ENCODE assay signal across 8 cellular contexts in the genomic region with DNA sequence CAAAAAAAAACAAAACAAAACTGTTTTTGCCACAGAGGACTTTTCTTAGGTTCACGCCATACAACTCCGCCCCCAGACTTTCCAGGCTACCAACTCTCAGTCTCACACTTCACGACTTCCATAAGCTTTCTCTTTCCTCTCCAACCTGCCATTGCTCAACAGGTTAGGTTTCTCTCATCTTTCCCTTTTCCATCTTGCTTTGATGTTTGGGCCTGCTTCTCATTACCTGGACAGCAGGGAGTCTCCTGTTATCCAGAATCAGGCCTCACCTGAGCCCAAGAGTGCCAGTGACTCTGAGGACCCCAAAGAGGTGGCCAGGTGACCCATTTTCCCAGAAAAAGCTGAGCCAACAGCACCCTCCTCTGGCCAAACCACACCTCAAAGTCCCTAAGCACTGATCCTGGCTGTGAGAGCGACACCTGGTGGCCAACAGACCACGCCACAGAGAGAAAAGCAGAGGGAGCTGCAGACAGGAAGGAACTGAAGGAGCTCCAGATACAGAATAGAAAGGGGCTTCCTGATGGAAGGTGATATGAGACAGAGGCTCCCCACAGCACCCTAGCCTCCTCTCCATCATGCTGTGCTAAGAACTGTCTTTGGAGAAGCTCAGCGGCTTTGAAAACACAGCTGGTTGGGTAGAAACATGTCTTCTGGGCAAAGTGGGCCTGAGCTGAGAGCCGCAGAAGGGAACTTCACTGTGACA. TPM values are rescaled to one million over a fixed set of nuclear protein-coding genes. Genes with fewer than 3 reads are reported as not detected.
A peak's percentile ranks its signal among the peaks of the same experiment; 100 is the strongest.
DNase-seq lines count a peak whose midpoint lies in the region; ATAC-seq and TF ChIP-seq lines count a peak whose summit lies in the region.

No MANE protein-coding gene starts in this region.

- H3K27me3 ChIP-seq in GM23248 (replicated peaks; ENCODE audit: insufficient read depth) (no peaks in the 10 kb centered on the region), left lung (no peaks in the 10 kb centered on the region)

- ATAC-seq in left lung (peak; percentile 68), GM18520 (IDR thresholded peaks at IDR 0.05; ENCODE audit: unreplicated experiment) (no peak)

- H3F3A ChIP-seq in GM23248 (ENCODE audit: insufficient read depth), result 0 out of 2 replicates have a peak, but pooled peaks cover 6% of the 10 kb centered on the region

- TF ChIP-seq CTCF in AG10803 (conservative IDR thresholded peaks at IDR 0.05; ENCODE audit: low read length) (peak; percentile 99), left lung (IDR thresholded peaks at IDR 0.05) (peak; percentile 99)

- H3K9me3 ChIP-seq in GM23248 (ENCODE audit: low read depth), result no peaks in the 10 kb centered on the region
- H3K9me3 ChIP-seq in left lung, result no peaks in the 10 kb centered on the region

- H3K9ac ChIP-seq in GM23248, result no peak overlapping the region

- H3K4me2 ChIP-seq in GM23248 (ENCODE audit: unreplicated experiment), result no peak overlapping the region

- H3K79me2 ChIP-seq in GM23248 (ENCODE audit: insufficient read depth), result peaks cover 22% of the 10 kb centered on the region

- intact Hi-C loops in left lung (cut with DNase I), result loop anchor here in 1 of 2 donors (5.0 kb wide), 2 partner anchors 34 to 164 kb away; no protein-coding TSS in a partner anchor

- H2AFZ ChIP-seq in GM23248, result no peak overlapping the region

- WGBS in GM23248 (ENCODE audit: low coverage in 1 of 2, low lambda C conversion rate in 2 of 2, missing lambda C conversion rate in 2 of 2), 2 experiments, result 31 to 37% methylated on average over 7 of the region's 7 CpGs

- H3K4me1 ChIP-seq in GM23248 (ENCODE audit: insufficient read depth), result peaks cover 18% of the 10 kb centered on the region
- H3K4me1 ChIP-seq in left lung, result peaks cover 16 to 22% of the 10 kb centered on the region in 2 donors

- H3K36me3 ChIP-seq in GM23248 (ENCODE audit: low read depth) (no peaks in the 10 kb centered on the region), left lung (peaks cover 0 to 18% of the 10 kb centered on the region in 2 donors)

- peak; percentile 74 for DNase-seq in AG10803 (ENCODE audit: low read depth)
- DNase-seq in GM23248, result peak; percentile 84
- DNase-seq in NCI-H510A treated with DMSO at 0.1 percent for 48 hours (lab: John Stamatoyannopoulos, UW), result peak; percentile 81
- peak; percentile 89 for DNase-seq in activated CD4-positive, alpha-beta T cell treated with anti-CD3 and anti-CD28 coated beads for 48 hours
- peak; percentile 80 for DNase-seq in dedifferentiated amniotic fluid mesenchymal stem cell (ENCODE audit: extremely low spot score)
- DNase-seq in left lung, result peak; percentile 87 to 93
- peak; percentile 83 for DNase-seq in stimulated activated CD4-positive, alpha-beta T cell treated with anti-CD3 and anti-CD28 coated beads, Interleukin-4, amount 100 ng/mL, for 1 hour

- no peaks in the 10 kb centered on the region for H3K9me2 ChIP-seq in GM23248 (ENCODE audit: insufficient read depth)

- H3K4me3 ChIP-seq in AG10803 (ENCODE audit: low read length) (no peak overlapping the region), GM23248 (no peak overlapping the region), left lung (no peak overlapping the region)

- no peaks in the 10 kb centered on the region for H4K20me1 ChIP-seq in GM23248 (ENCODE audit: insufficient read depth)

- no peak overlapping the region for H3K27ac ChIP-seq in GM23248
- peak overlapping the region; percentile 14 to 48 for H3K27ac ChIP-seq in left lung

- in situ Hi-C loops in GM23248 (cut with MboI), result loop anchor here (10.0 kb wide), 1 partner anchor 161 kb away; no protein-coding TSS in a partner anchor

RNA-seq across cellular contexts. Expression of a gene that starts 4.0 kb away (rescaled TPM):
- total RNA-seq in GM23248 (2014; rRNA removed; shearing (Covaris generic)), result 10.1 and 10.6 TPM in 2 replicates
- 14.0 and 14.9 TPM in 2 replicates for polyA plus RNA-seq in GM23248 (2016; fragmentation: Nextera tagmentation; extraction: Ambion mirVana)
- 10 to 100 TPM; 13.4 to 14.7 TPM for total RNA-seq in left lung

RNA-seq across cellular contexts. Expression of a gene that starts 4.1 kb away (rescaled TPM):
- total RNA-seq in GM23248 (2014; rRNA removed; shearing (Covaris generic)), result 150 and 244 TPM in 2 replicates
- polyA plus RNA-seq in GM23248 (2016; fragmentation: Nextera tagmentation; extraction: Ambion mirVana), result 535 and 552 TPM in 2 replicates
- 100 to 1,000 TPM; 174 to 211 TPM for total RNA-seq in left lung

RNA-seq across cellular contexts. Expression of a gene that starts 6.0 kb away (rescaled TPM):
- total RNA-seq in GM23248 (2014; rRNA removed; shearing (Covaris generic)), result 5.5 and 8.0 TPM in 2 replicates
- 3.3 and 4.9 TPM in 2 replicates for polyA plus RNA-seq in GM23248 (2016; fragmentation: Nextera tagmentation; extraction: Ambion mirVana)
- total RNA-seq in left lung, result 100 to 1,000 TPM in 1 of 2 donors, 10 to 100 TPM in 1; 65.0 to 128 TPM

RNA-seq across cellular contexts. Expression of a gene that starts 10.6 kb away (rescaled TPM):
- total RNA-seq in GM23248 (2014; rRNA removed; shearing (Covaris generic)), result 8.4 and 9.5 TPM in 2 replicates
- polyA plus RNA-seq in GM23248 (2016; fragmentation: Nextera tagmentation; extraction: Ambion mirVana), result 4.2 and 4.6 TPM in 2 replicates
- 1 to 10 TPM; 7.4 to 9.9 TPM for total RNA-seq in left lung
